34 cellular contexts compared by ENCODE assay signal in genomic region chr7:51590746-51591145, GRCh38.
DNase-seq lines count a peak whose midpoint lies in the region; ATAC-seq and TF ChIP-seq lines count a peak whose summit lies in the region.
"Had no signal": no experiment of that assay in that cellular context is flagged by ENCODE, and none has a peak within 500 bp of the region (broad histone marks: within the 10 kb centered on the region; RNA-seq: fewer than 3 reads in every experiment).

No MANE protein-coding gene starts in this region.

- H4K8ac ChIP-seq in H9 (replicated peaks; ENCODE audit: insufficient read length, low read depth, low read length) = no peak overlapping the region

- H3K4me2 ChIP-seq in H9 (ENCODE audit: insufficient read depth, insufficient read length, low read length) (no peak overlapping the region), hepatocyte (no peak overlapping the region), neural progenitor cell (peak overlapping the region; percentile 35)
- H3K4me2 ChIP-seq: BLaER1 had no signal

- H3K79me2 ChIP-seq in H9 (ENCODE audit: insufficient read depth, low read length) (no peaks in the 10 kb centered on the region), hepatocyte (no peaks in the 10 kb centered on the region), neural progenitor cell (ENCODE audit: low read depth) (no peaks in the 10 kb centered on the region)

- TF ChIP-seq CTCF in H9 (conservative IDR thresholded peaks at IDR 0.05) = no peak
- no peak for TF ChIP-seq CTCF in hepatocyte (IDR thresholded peaks at IDR 0.05; ENCODE audit: poor library complexity)
- TF ChIP-seq CTCF in neural progenitor cell (IDR thresholded peaks at IDR 0.05) = no peak
- no peak for TF ChIP-seq CTCF in gastroesophageal sphincter (IDR thresholded peaks at IDR 0.05)

- no peaks in the 10 kb centered on the region for H3K23me2 ChIP-seq in H9 (ENCODE audit: insufficient read length, low read depth, low read length, poor library complexity, severe bottlenecking)

- H4K20me1 ChIP-seq in H9 (ENCODE audit: control insufficient read depth, insufficient read depth, insufficient read length) (no peaks in the 10 kb centered on the region), hepatocyte (ENCODE audit: insufficient read depth, poor library complexity, severe bottlenecking) (no peaks in the 10 kb centered on the region), neural progenitor cell (ENCODE audit: low read depth) (no peaks in the 10 kb centered on the region)
- H4K20me1 ChIP-seq: BLaER1 had no signal

- H3K4ac ChIP-seq in H9 (ENCODE audit: low read depth, low read length) = no peak overlapping the region

- H3K9me2 ChIP-seq in hepatocyte (replicated peaks; ENCODE audit: insufficient read depth) = no peaks in the 10 kb centered on the region

- H3K4me1 Mint-ChIP-seq in H9 (peaks cover 16 to 23% of the 10 kb centered on the region in 2 experiments), neural progenitor cell (peaks cover 37% of the 10 kb centered on the region)
- H3K4me1 Mint-ChIP-seq: activated CD4-positive, alpha-beta T cell treated with anti-CD3 and anti-CD28 coated beads for 36 hours; memory B cell; stimulated activated memory B cell treated with anti-CD40 and anti-IgM and Interleukin-4, amounts not matched to agents 10 μg/mL and 1 μg/mL and 100 μg/mL, for 72 hours had no signal

- no peak overlapping the region for H3K23ac ChIP-seq in H9 (ENCODE audit: insufficient read length, low read depth, low read length)

- no peak for ATAC-seq in activated CD4-positive, CD25-positive, alpha-beta regulatory T cell treated with anti-CD3 and anti-CD28 coated beads, Interleukin-2, amount 50 U/mL, for 24 hours
- ATAC-seq in gastroesophageal sphincter = no peak
- no peak for ATAC-seq in GM18858 (IDR thresholded peaks at IDR 0.05; ENCODE audit: unreplicated experiment)
- ATAC-seq: activated CD4-positive, alpha-beta T cell treated with anti-CD3 and anti-CD28 coated beads for 36 hours; activated CD8-positive, alpha-beta T cell treated with anti-CD3 and anti-CD28 coated beads for 36 hours; esophagus mucosa; heart right ventricle; left lung; pancreas; stimulated activated memory B cell treated with anti-CD40 and anti-IgM and Interleukin-4, amounts not matched to agents 10 μg/mL and 1 μg/mL and 100 μg/mL, for 72 hours had no signal

- no peak overlapping the region; a peak in 1 of 7 replicates for H3K27ac Mint-ChIP-seq in H9
- H3K27ac Mint-ChIP-seq in neural progenitor cell = peak overlapping the region; percentile 22
- H3K27ac Mint-ChIP-seq: activated CD4-positive, alpha-beta T cell treated with anti-CD3 and anti-CD28 coated beads for 36 hours; activated CD8-positive, alpha-beta T cell treated with anti-CD3 and anti-CD28 coated beads for 36 hours; activated T-helper 1 cell treated with anti-CD3 and anti-CD28 coated beads, Interleukin-12 subunit alpha, Interleukin-12 subunit beta, Interleukin-2, Interleukin-4 antibody, amounts not matched to agents 30 ng/mL and 10 ng/mL and 1 ng/mL, durations not matched to agents 14 hours and 24 hours and 36 hours; memory B cell; nephron progenitor cell; stimulated activated memory B cell treated with anti-CD40 and anti-IgM and Interleukin-4, amounts not matched to agents 10 μg/mL and 1 μg/mL and 100 μg/mL, for 72 hours had no signal

- no peak overlapping the region for H3T11ph ChIP-seq in H9 (ENCODE audit: low read length)

- no peak overlapping the region for H3K18ac ChIP-seq in H9 (ENCODE audit: insufficient read length, low read depth, low read length)

- H3K9ac ChIP-seq in H9 (ENCODE audit: extremely low read depth, insufficient read length, low read length) = no peak overlapping the region
- no peak overlapping the region for H3K9ac ChIP-seq in neural progenitor cell
- H3K9ac ChIP-seq: BLaER1 had no signal

- H3K4me1 ChIP-seq in H9 (ENCODE audit: insufficient read depth, low read length) = no peaks in the 10 kb centered on the region
- no peaks in the 10 kb centered on the region for H3K4me1 ChIP-seq in hepatocyte (ENCODE audit: insufficient read depth)
- H3K4me1 ChIP-seq in neural progenitor cell = peaks cover 29% of the 10 kb centered on the region
- no peaks in the 10 kb centered on the region for H3K4me1 ChIP-seq in gastroesophageal sphincter
- H3K4me1 ChIP-seq: heart right ventricle, left lung, pancreas, Peyer's patch had no signal

- H3K36me3 Mint-ChIP-seq in H9 (ENCODE audit: insufficient read depth in 1 of 3, low read depth in 3 of 3) (peaks cover 0 to 4% (median 0%) of the 10 kb centered on the region in 3 experiments; a peak in 2 of 7 replicates), neural progenitor cell (peaks cover 2% of the 10 kb centered on the region)
- H3K36me3 Mint-ChIP-seq: memory B cell; stimulated activated memory B cell treated with anti-CD40 and anti-IgM and Interleukin-4, amounts not matched to agents 10 μg/mL and 1 μg/mL and 100 μg/mL, for 72 hours had no signal

- H2AFZ ChIP-seq in H9 (ENCODE audit: low read length) = no peak overlapping the region
- no peak overlapping the region for H2AFZ ChIP-seq in hepatocyte
- peak overlapping the region; percentile 4 for H2AFZ ChIP-seq in neural progenitor cell (replicated peaks)

- H3K4me3 Mint-ChIP-seq in H9 = no peak overlapping the region; a peak in 1 of 5 replicates
- peak overlapping the region; percentile 27 for H3K4me3 Mint-ChIP-seq in neural progenitor cell
- H3K4me3 Mint-ChIP-seq: activated CD4-positive, alpha-beta T cell treated with anti-CD3 and anti-CD28 coated beads for 36 hours; activated CD8-positive, alpha-beta T cell treated with anti-CD3 and anti-CD28 coated beads for 36 hours; activated T-helper 1 cell treated with anti-CD3 and anti-CD28 coated beads, Interleukin-12 subunit alpha, Interleukin-12 subunit beta, Interleukin-2, Interleukin-4 antibody, amounts not matched to agents 30 ng/mL and 10 ng/mL and 1 ng/mL, durations not matched to agents 14 hours and 24 hours and 36 hours; memory B cell; nephron progenitor cell; stimulated activated memory B cell treated with anti-CD40 and anti-IgM and Interleukin-4, amounts not matched to agents 10 μg/mL and 1 μg/mL and 100 μg/mL, for 72 hours had no signal

- H3K27me3 Mint-ChIP-seq in H9 (ENCODE audit: low read depth) (peaks cover 2% of the 10 kb centered on the region), neural progenitor cell (ENCODE audit: insufficient read depth, low read depth) (peaks cover 3% of the 10 kb centered on the region)
- H3K27me3 Mint-ChIP-seq: activated CD4-positive, alpha-beta T cell treated with anti-CD3 and anti-CD28 coated beads for 36 hours; activated CD8-positive, alpha-beta T cell treated with anti-CD3 and anti-CD28 coated beads for 36 hours; memory B cell; stimulated activated memory B cell treated with anti-CD40 and anti-IgM and Interleukin-4, amounts not matched to agents 10 μg/mL and 1 μg/mL and 100 μg/mL, for 72 hours had no signal

- no peak overlapping the region for H4K5ac ChIP-seq in H9 (ENCODE audit: insufficient read length, low read depth, low read length)

- no peak overlapping the region for H3K56ac ChIP-seq in H9 (ENCODE audit: insufficient read length, low read depth, low read length)

- H3K4me3 ChIP-seq in hepatocyte = no peak overlapping the region
- peak overlapping the region; percentile 1 for H3K4me3 ChIP-seq in neural progenitor cell
- no peak overlapping the region for H3K4me3 ChIP-seq in gastroesophageal sphincter
- H3K4me3 ChIP-seq: BLaER1, heart right ventricle, left lung, pancreas, Peyer's patch had no signal

- WGBS in H9 (ENCODE audit: extremely low coverage, insufficient read length, low lambda C conversion rate) = no CpG with 5 or more reads among the region's 5 CpGs
- WGBS in hepatocyte (ENCODE audit: low lambda C conversion rate, missing lambda C conversion rate) = 28% methylated on average over 5 of the region's 5 CpGs
- 9 to 25% methylated on average over 4 to 5 of the region's 5 CpGs for WGBS in gastroesophageal sphincter (ENCODE audit: low coverage in 1 of 2), 2 donors

- no peak overlapping the region for H2BK120ac ChIP-seq in H9 (ENCODE audit: low read depth, low read length, poor library complexity, severe bottlenecking)

- H3K27me3 ChIP-seq in H9 (ENCODE audit: insufficient read depth, low read length) (no peaks in the 10 kb centered on the region), hepatocyte (no peaks in the 10 kb centered on the region), neural progenitor cell (no peaks in the 10 kb centered on the region), gastroesophageal sphincter (no peaks in the 10 kb centered on the region)
- H3K27me3 ChIP-seq: BLaER1, heart right ventricle, left lung, pancreas, Peyer's patch had no signal

- no peak overlapping the region for H2AK5ac ChIP-seq in H9 (ENCODE audit: insufficient read length, low read length)

- no peak overlapping the region for H3K27ac ChIP-seq in H9 (ENCODE audit: insufficient read length, low read depth, low read length)
- peak overlapping the region; percentile 5 for H3K27ac ChIP-seq in hepatocyte
- no peak overlapping the region for H3K27ac ChIP-seq in neural progenitor cell
- no peak overlapping the region for H3K27ac ChIP-seq in gastroesophageal sphincter
- H3K27ac ChIP-seq: BLaER1, heart right ventricle, left lung, pancreas, Peyer's patch had no signal

- H2BK15ac ChIP-seq in H9 (ENCODE audit: low read depth, low read length) = no peak overlapping the region

- H3K9me3 ChIP-seq in H9 (ENCODE audit: control insufficient read depth, low read depth, low read length) (no peaks in the 10 kb centered on the region), hepatocyte (ENCODE audit: low read depth) (no peaks in the 10 kb centered on the region), neural progenitor cell (ENCODE audit: low read depth) (no peaks in the 10 kb centered on the region), gastroesophageal sphincter (no peaks in the 10 kb centered on the region)
- H3K9me3 ChIP-seq: pancreas, Peyer's patch had no signal

- TF ChIP-seq EP300 in gastroesophageal sphincter (IDR thresholded peaks at IDR 0.05) = no peak

- no peak overlapping the region for H3K14ac ChIP-seq in H9 (ENCODE audit: insufficient read depth, low read length)

- no peak overlapping the region for H2BK12ac ChIP-seq in H9 (ENCODE audit: insufficient read length, low read depth, low read length)

- peaks cover 23% of the 10 kb centered on the region for H3F3A ChIP-seq in neural progenitor cell (ENCODE audit: low read depth)

- peaks cover 0 to 2% of the 10 kb centered on the region in 2 experiments; a peak in 2 of 5 replicates for H3K9me3 Mint-ChIP-seq in H9
- H3K9me3 Mint-ChIP-seq in neural progenitor cell = peaks cover 37% of the 10 kb centered on the region
- H3K9me3 Mint-ChIP-seq: activated CD8-positive, alpha-beta T cell treated with anti-CD3 and anti-CD28 coated beads for 36 hours; memory B cell had no signal

- no peak overlapping the region for H2BK20ac ChIP-seq in H9 (ENCODE audit: low read depth, low read length, poor library complexity, severe bottlenecking)

- H4K91ac ChIP-seq in H9 (ENCODE audit: insufficient read length, low read depth, low read length) = no peak overlapping the region

- DNase-seq in H9 (peak; percentile 73), NCI-H82 (lab: John Stamatoyannopoulos, UW) (peak; percentile 72), hepatocyte (ENCODE audit: low spot score) (no peak), neural progenitor cell (ENCODE audit: low spot score) (peak; percentile 58)
- DNase-seq: activated CD4-positive, alpha-beta T cell treated with anti-CD3 and anti-CD28 coated beads for 36 hours; activated CD8-positive, alpha-beta memory T cell treated with anti-CD3 and anti-CD28 coated beads, Interleukin-2, amount 50 U/mL, for 48 hours; activated CD8-positive, alpha-beta T cell treated with anti-CD3 and anti-CD28 coated beads for 36 hours; activated naive CD4-positive, alpha-beta T cell treated with Interleukin-2 at 50 U/mL for 16 hours; central memory CD4-positive, alpha-beta T cell; cortex of kidney; DMS79; foreskin fibroblast; GF-D8; HCEC 1CT; heart right ventricle; left lung; NCI-H1092; NCI-H187; NCI-H2171 treated with DMSO at 0.1 percent for 48 hours; NCI-H526; nephron progenitor cell; pancreas; Peyer's patch; SHP77; substantia nigra; trophoblast cell had no signal

- no peaks in the 10 kb centered on the region for H3K79me1 ChIP-seq in H9 (ENCODE audit: insufficient read depth, low read depth, low read length, poor library complexity, severe bottlenecking)

- TF ChIP-seq POLR2A in gastroesophageal sphincter (IDR thresholded peaks at IDR 0.05) = no peak

- no peak overlapping the region for H2BK5ac ChIP-seq in H9 (ENCODE audit: insufficient read length, low read length)

- H3K36me3 ChIP-seq in hepatocyte (replicated peaks; ENCODE audit: insufficient read depth, low read depth) (no peaks in the 10 kb centered on the region), neural progenitor cell (no peaks in the 10 kb centered on the region), gastroesophageal sphincter (no peaks in the 10 kb centered on the region)
- H3K36me3 ChIP-seq: BLaER1, heart right ventricle, left lung, pancreas, Peyer's patch had no signal
